ENCODE assay signal across 19 cellular contexts in genomic region chr1:99504287-99504686, GRCh38.
"Had no signal": no experiment of that assay in that cellular context is flagged by ENCODE, and none has a peak within 500 bp of the region (broad histone marks: within the 10 kb centered on the region; RNA-seq: fewer than 3 reads in every experiment).

No MANE protein-coding gene starts in this region.

- H3K4me3 ChIP-seq: esophagus muscularis mucosa, mucosa of descending colon, smooth muscle cell, suprapubic skin, tibial artery, upper lobe of right lung, vagina had no signal

- H3K4me3 Mint-ChIP-seq: dendritic cell treated with granulocyte-macrophage colony-stimulating factor and Interleukin-4, amounts not matched to agents 40 ng/mL and 50 ng/mL, for 4 days; effector memory CD8-positive, alpha-beta T cell; natural killer cell treated with Interleukin-12 subunit alpha and Interleukin-12 subunit beta and Interleukin-15 and Interleukin-18, amount 100 ng/mL, for 72 hours had no signal

- H3K9me3 ChIP-seq: esophagus muscularis mucosa, mucosa of descending colon, suprapubic skin, tibial artery, upper lobe of right lung, vagina had no signal

- H3K27me3 Mint-ChIP-seq: dendritic cell treated with granulocyte-macrophage colony-stimulating factor and Interleukin-4, amounts not matched to agents 40 ng/mL and 50 ng/mL, for 4 days; natural killer cell treated with Interleukin-12 subunit alpha and Interleukin-12 subunit beta and Interleukin-15 and Interleukin-18, amount 100 ng/mL, for 72 hours had no signal

- H3K36me3 ChIP-seq: esophagus muscularis mucosa, suprapubic skin, tibial artery, upper lobe of right lung, vagina had no signal

- H3K27ac ChIP-seq: epithelial cell of prostate, esophagus muscularis mucosa, suprapubic skin, tibial artery, upper lobe of right lung, vagina had no signal

- H3K36me3 Mint-ChIP-seq: natural killer cell treated with Interleukin-12 subunit alpha and Interleukin-12 subunit beta and Interleukin-15 and Interleukin-18, amount 100 ng/mL, for 72 hours had no signal

- DNase-seq: cerebellar nuclear complex; effector memory CD8-positive, alpha-beta T cell; foreskin fibroblast; hippocampal formation; left colon; mucosa of descending colon; occipital lobe; stimulated activated CD4-positive, alpha-beta T cell treated with anti-CD3 and anti-CD28 coated beads, Interleukin-2, amount 100 ng/mL, for 48 hours; stimulated activated naive CD4-positive, alpha-beta T cell treated with Interleukin-2 at 50 U/mL for 16 hours; tibial artery; upper lobe of right lung had no signal

- H3K27ac Mint-ChIP-seq: dendritic cell treated with granulocyte-macrophage colony-stimulating factor and Interleukin-4, amounts not matched to agents 40 ng/mL and 50 ng/mL, for 4 days; effector memory CD8-positive, alpha-beta T cell; natural killer cell treated with Interleukin-12 subunit alpha and Interleukin-12 subunit beta and Interleukin-15 and Interleukin-18, amount 100 ng/mL, for 72 hours had no signal

- H3K4me1 ChIP-seq: tibial artery, upper lobe of right lung, vagina had no signal

- H3K9me3 Mint-ChIP-seq: dendritic cell treated with granulocyte-macrophage colony-stimulating factor and Interleukin-4, amounts not matched to agents 40 ng/mL and 50 ng/mL, for 4 days; effector memory CD8-positive, alpha-beta T cell; natural killer cell treated with Interleukin-12 subunit alpha and Interleukin-12 subunit beta and Interleukin-15 and Interleukin-18, amount 100 ng/mL, for 72 hours had no signal

- ATAC-seq: effector memory CD8-positive, alpha-beta T cell; left colon; mucosa of descending colon; natural killer cell treated with Interleukin-12 subunit alpha and Interleukin-12 subunit beta and Interleukin-15 and Interleukin-18, amount 100 ng/mL, for 72 hours; upper lobe of right lung had no signal

- H3K27me3 ChIP-seq: esophagus muscularis mucosa, suprapubic skin, tibial artery, upper lobe of right lung, vagina had no signal

- FAIRE-seq: colon had no signal

- H3K4me2 ChIP-seq: smooth muscle cell had no signal
